22 cellular contexts compared by ENCODE assay signal in genomic region chr21:34530264-34530663, GRCh38. TPM values are rescaled to one million over a fixed set of nuclear protein-coding genes. Genes with fewer than 3 reads are reported as not detected.
DNase-seq lines count a peak whose midpoint lies in the region; TF ChIP-seq lines count a peak whose summit lies in the region.
"Had no signal": no experiment of that assay in that cellular context is flagged by ENCODE, and none has a peak within 500 bp of the region (broad histone marks: within the 10 kb centered on the region; RNA-seq: fewer than 3 reads in every experiment).

No MANE protein-coding gene starts in this region.

- H3K4me3 ChIP-seq in choroid plexus epithelial cell (ENCODE audit: low read depth, low read length) (no peak overlapping the region), mesenchymal stem cell (ENCODE audit: insufficient read depth in 1 of 2, low read depth in 1 of 2, low read length in 2 of 2) (no peak overlapping the region), Caco-2 (ENCODE audit: low read depth, low read length) (no peak overlapping the region)
- H3K4me3 ChIP-seq: heart right ventricle, neural progenitor cell, upper lobe of right lung had no signal

- no peak overlapping the region for H3K4ac ChIP-seq in mesenchymal stem cell (ENCODE audit: low read depth in 1 of 2, low read length in 2 of 2)

- H2AFZ ChIP-seq in mesenchymal stem cell (ENCODE audit: low read depth, low read length): no peak overlapping the region
- H2AFZ ChIP-seq: neural progenitor cell had no signal

- H3K36me3 ChIP-seq in mesenchymal stem cell (ENCODE audit: control insufficient read depth in 1 of 2, insufficient read depth in 2 of 2, low read depth in 1 of 2, low read length in 2 of 2) (no peaks in the 10 kb centered on the region), Caco-2 (ENCODE audit: control insufficient read depth, insufficient read depth, low read length) (no peaks in the 10 kb centered on the region)
- H3K36me3 ChIP-seq: heart right ventricle, neural progenitor cell, upper lobe of right lung had no signal

- H3K4me3 Mint-ChIP-seq in Caco-2 (ENCODE audit: unreplicated experiment): no peak overlapping the region
- H3K4me3 Mint-ChIP-seq: activated CD8-positive, alpha-beta memory T cell treated with anti-CD3 and anti-CD28 coated beads, Interleukin-2, amount 10 ng/mL, durations not matched to agents 7 days and 5 days; dendritic cell treated with granulocyte-macrophage colony-stimulating factor and Interleukin-4, amounts not matched to agents 40 ng/mL and 50 ng/mL, for 4 days; neural progenitor cell; stimulated activated naive CD8-positive, alpha-beta T cell treated with anti-CD3 and anti-CD28 coated beads, Interleukin-15, Interleukin-2, amounts not matched to agents 100 ng/mL and 50 ng/mL, for 24 hours had no signal

- no peak overlapping the region for H2BK5ac ChIP-seq in mesenchymal stem cell (ENCODE audit: low read depth, low read length, poor library complexity, severe bottlenecking)

- TF ChIP-seq CTCF in choroid plexus epithelial cell (conservative IDR thresholded peaks at IDR 0.05; ENCODE audit: low read depth, low read length) (no peak), Caco-2 (IDR thresholded peaks at IDR 0.05; ENCODE audit: insufficient read depth in 1 of 2, low read depth in 1 of 2, low read length in 1 of 2, severe bottlenecking in 1 of 2, unreplicated experiment in 1 of 2) (no peak)

- H3K27me3 ChIP-seq in mesenchymal stem cell (ENCODE audit: control insufficient read depth in 1 of 2, insufficient read depth in 1 of 2, low read length in 2 of 2): no peaks in the 10 kb centered on the region
- H3K27me3 ChIP-seq in Caco-2 (replicated peaks; ENCODE audit: control insufficient read depth, insufficient read depth, low read length): no peaks in the 10 kb centered on the region
- H3K27me3 ChIP-seq: heart right ventricle, upper lobe of right lung had no signal

- CTCF ChIA-PET in Caco-2 (lab: Charles Lee): no interaction called here

- no TSS peak for BruUV-seq in Caco-2 (replicated peaks; lab: Mats Ljungman, UMichigan)

- peaks cover under 1% of the 10 kb centered on the region for H3K4me1 Mint-ChIP-seq in Caco-2 (ENCODE audit: low read depth, unreplicated experiment)

- intact Hi-C loops in Caco-2 (cut with micrococcal nuclease; ENCODE audit: unreplicated experiment): no loop called here

- H2BK120ac ChIP-seq in mesenchymal stem cell (ENCODE audit: low read depth, low read length): no peak overlapping the region

- no peak overlapping the region for H3K4me2 ChIP-seq in mesenchymal stem cell (ENCODE audit: low read length, poor library complexity, severe bottlenecking)
- H3K4me2 ChIP-seq: neural progenitor cell had no signal

- no peak overlapping the region for H3K9ac ChIP-seq in mesenchymal stem cell (ENCODE audit: low read length)
- H3K9ac ChIP-seq: neural progenitor cell had no signal

- no peak overlapping the region for H3K14ac ChIP-seq in mesenchymal stem cell (ENCODE audit: low read length in 2 of 2)

- H3K27ac ChIP-seq in mesenchymal stem cell (ENCODE audit: low read length, poor library complexity, severe bottlenecking): peak overlapping the region; percentile 85
- H3K27ac ChIP-seq: neural progenitor cell, upper lobe of right lung had no signal

- no peak overlapping the region for H4K8ac ChIP-seq in mesenchymal stem cell (ENCODE audit: low read length)

- POLR2A ChIA-PET in Caco-2 (lab: Charles Lee): no interaction called here

- peak; percentile 31 for DNase-seq in AG08396 (ENCODE audit: low spot score)
- DNase-seq in M059J (ENCODE audit: low read depth): peak; percentile 87
- peak; percentile 95 for DNase-seq in choroid plexus epithelial cell (ENCODE audit: low read depth)
- DNase-seq in mesenchymal stem cell: peak; percentile 74
- DNase-seq in NCI-H82 treated with DMSO at 0.1 percent for 48 hours (lab: John Stamatoyannopoulos, UW; ENCODE audit: unreplicated experiment): no peak
- no peak for DNase-seq in Caco-2
- DNase-seq in KG1 (lab: John Stamatoyannopoulos, UW): no peak
- DNase-seq in activated CD4-positive, alpha-beta T cell treated with anti-CD3 and anti-CD28 coated beads, Interleukin-2, amount 50 U/mL, for 1 hour: no peak
- DNase-seq: activated CD4-positive, CD25-positive, alpha-beta regulatory T cell; activated CD8-positive, alpha-beta memory T cell treated with anti-CD3 and anti-CD28 coated beads, Interleukin-2, amount 10 ng/mL, durations not matched to agents 7 days and 5 days; activated effector memory CD4-positive, alpha-beta T cell treated with Interleukin-2 at 50 U/mL for 16 hours; heart right ventricle; MV-4-11; NCI-H2081 treated with DMSO at 0.1 percent for 48 hours; NCI-H510A treated with DMSO at 0.1 percent for 48 hours; SHP77; T-helper 2 cell; upper lobe of right lung had no signal

- H3K9me3 Mint-ChIP-seq in Caco-2 (ENCODE audit: unreplicated experiment): no peaks in the 10 kb centered on the region
- H3K9me3 Mint-ChIP-seq: dendritic cell treated with granulocyte-macrophage colony-stimulating factor and Interleukin-4, amounts not matched to agents 40 ng/mL and 50 ng/mL, for 4 days; stimulated activated naive CD8-positive, alpha-beta T cell treated with anti-CD3 and anti-CD28 coated beads, Interleukin-15, Interleukin-2, amounts not matched to agents 100 ng/mL and 50 ng/mL, for 24 hours had no signal

- H2BK15ac ChIP-seq in mesenchymal stem cell (ENCODE audit: low read depth, poor library complexity, severe bottlenecking): no peak overlapping the region

- H3K4me1 ChIP-seq in mesenchymal stem cell (ENCODE audit: control insufficient read depth, insufficient read depth, low read depth, low read length) (peaks cover 13% of the 10 kb centered on the region), Caco-2 (peaks cover 7% of the 10 kb centered on the region; the same call in 1 of the 2 replicates)

- peaks cover 19% of the 10 kb centered on the region for H3K79me1 ChIP-seq in mesenchymal stem cell (replicated peaks; ENCODE audit: low read length, poor library complexity, severe bottlenecking)

- no peaks in the 10 kb centered on the region for H3K9me3 ChIP-seq in mesenchymal stem cell (ENCODE audit: control insufficient read depth, low read length)
- H3K9me3 ChIP-seq in Caco-2: no peaks in the 10 kb centered on the region
- H3K9me3 ChIP-seq: upper lobe of right lung had no signal

- H3K27ac Mint-ChIP-seq in Caco-2 (ENCODE audit: unreplicated experiment): no peak overlapping the region
- H3K27ac Mint-ChIP-seq: activated CD8-positive, alpha-beta memory T cell treated with anti-CD3 and anti-CD28 coated beads, Interleukin-2, amount 10 ng/mL, durations not matched to agents 7 days and 5 days; dendritic cell treated with granulocyte-macrophage colony-stimulating factor and Interleukin-4, amounts not matched to agents 40 ng/mL and 50 ng/mL, for 4 days; neural progenitor cell had no signal

- H4K91ac ChIP-seq in mesenchymal stem cell (ENCODE audit: low read length): no peak overlapping the region

- no peak overlapping the region for H2AK5ac ChIP-seq in mesenchymal stem cell (ENCODE audit: low read length, severe bottlenecking)

- H2BK12ac ChIP-seq in mesenchymal stem cell (ENCODE audit: low read length in 2 of 2): no peak overlapping the region

- peaks cover 8% of the 10 kb centered on the region for H3K36me3 Mint-ChIP-seq in Caco-2 (ENCODE audit: insufficient read depth, unreplicated experiment)
- H3K36me3 Mint-ChIP-seq: activated CD8-positive, alpha-beta memory T cell treated with anti-CD3 and anti-CD28 coated beads, Interleukin-2, amount 10 ng/mL, durations not matched to agents 7 days and 5 days had no signal

- H3K18ac ChIP-seq in mesenchymal stem cell (ENCODE audit: low read depth in 1 of 2, low read length in 2 of 2): no peak overlapping the region

- no peak overlapping the region for H3K23ac ChIP-seq in mesenchymal stem cell (ENCODE audit: low read length in 2 of 2)

- H3K27me3 Mint-ChIP-seq in Caco-2 (ENCODE audit: insufficient read depth, unreplicated experiment): no peaks in the 10 kb centered on the region
- H3K27me3 Mint-ChIP-seq: activated CD8-positive, alpha-beta memory T cell treated with anti-CD3 and anti-CD28 coated beads, Interleukin-2, amount 10 ng/mL, durations not matched to agents 7 days and 5 days; dendritic cell treated with granulocyte-macrophage colony-stimulating factor and Interleukin-4, amounts not matched to agents 40 ng/mL and 50 ng/mL, for 4 days; stimulated activated naive CD8-positive, alpha-beta T cell treated with anti-CD3 and anti-CD28 coated beads, Interleukin-15, Interleukin-2, amounts not matched to agents 100 ng/mL and 50 ng/mL, for 24 hours had no signal

RNA-seq across cellular contexts. Expression of gene KCNE1, which starts 18.3 kb away (rescaled TPM):
- 0.32 TPM in 1 of 2 replicates, not detected in the other for total RNA-seq in M059J (2014; rRNA removed; shearing (Covaris generic))
- 0.19 TPM for polyA plus RNA-seq in mesenchymal stem cell (2013, experiment 1 of 2)
- 0.23 TPM for polyA plus RNA-seq in mesenchymal stem cell (2013, experiment 2 of 2)
- total RNA-seq in Caco-2 (2022): 0.91 and 1.0 TPM in 2 replicates
- total RNA-seq: kidney epithelial cell had no signal

Comparison
In these comparisons a context has a peak if more than half of its experiments do, and no peak if none do; other contexts are left out.
1. DNase-seq: peak in AG08396 (single experiment), M059J (single experiment), choroid plexus epithelial cell (single experiment) and mesenchymal stem cell (single experiment); none in NCI-H82 treated with DMSO at 0.1 percent for 48 hours (single experiment), Caco-2 (0 of 2), KG1 (single experiment) and activated CD4-positive, alpha-beta T cell treated with anti-CD3 and anti-CD28 coated beads, Interleukin-2, amount 50 U/mL, for 1 hour (single experiment).